ENCODE assay signal across 8 cellular contexts in genomic region chr19:13154241-13154778, GRCh38.
A peak's percentile ranks its signal among the peaks of the same experiment; 100 is the strongest.
DNase-seq lines count a peak whose midpoint lies in the region; TF ChIP-seq lines count a peak whose summit lies in the region.

No MANE protein-coding gene starts in this region.

- peak; percentile 59 for TF ChIP-seq POLR2A in erythroblast (IDR thresholded peaks at IDR 0.05; ENCODE audit: low read length)

- peak overlapping the region; percentile 82 to 97 for H3K4me3 ChIP-seq in muscle layer of duodenum (ENCODE audit: low read depth in 1 of 2, low read length in 2 of 2)

- peaks cover 0 to 8% of the 10 kb centered on the region in 2 donors for H3K36me3 ChIP-seq in muscle layer of duodenum (ENCODE audit: control insufficient read depth in 1 of 2, insufficient read depth in 2 of 2, low read length in 2 of 2)

- no peaks in the 10 kb centered on the region for H3K27me3 ChIP-seq in muscle layer of duodenum (ENCODE audit: low read depth, low read length)

- H3K27ac ChIP-seq in muscle layer of duodenum (ENCODE audit: low read length) (peak overlapping the region; percentile 99), substantia nigra (ENCODE audit: low read depth, low read length, poor library complexity, severe bottlenecking) (peak overlapping the region; percentile 89)

- H3K4me1 ChIP-seq in muscle layer of duodenum (ENCODE audit: control insufficient read depth in 1 of 2, insufficient read depth in 2 of 2, low read length in 2 of 2), result peaks cover 0 to 9% of the 10 kb centered on the region in 2 donors

- DNase-seq in SHP77 (lab: John Stamatoyannopoulos, UW), result peak; percentile 14 to 23
- no peak for DNase-seq in SHP77 treated with DMSO at 0.1 percent for 48 hours (lab: John Stamatoyannopoulos, UW)
- peak; percentile 27 for DNase-seq in NCI-H82 treated with DMSO at 0.1 percent for 48 hours (lab: John Stamatoyannopoulos, UW; ENCODE audit: unreplicated experiment)
- peak; percentile 44 for DNase-seq in activated T-cell treated with anti-CD3 and anti-CD28 coated beads for 4 hours
- peak; percentile 85 to 91 for DNase-seq in erythroblast (lab: John Stamatoyannopoulos, UW)
- DNase-seq in substantia nigra (lab: John Stamatoyannopoulos, UW), result peak in 37 of 49 donors; percentile 7 to 77 (median 45)
- DNase-seq in COLO829 (ENCODE audit: low spot score), result no peak

- H3K9me3 ChIP-seq in muscle layer of duodenum (ENCODE audit: control insufficient read depth in 1 of 2, low read length in 2 of 2), result no peaks in the 10 kb centered on the region

Comparison
In these comparisons a context has a peak if more than half of its experiments do, and no peak if none do; other contexts are left out.
1. DNase-seq: peak in SHP77 (2 of 2), NCI-H82 treated with DMSO at 0.1 percent for 48 hours (single experiment), activated T-cell treated with anti-CD3 and anti-CD28 coated beads for 4 hours (single experiment), erythroblast (2 of 2) and substantia nigra (37 of 49); none in SHP77 treated with DMSO at 0.1 percent for 48 hours (single experiment) and COLO829 (single experiment).